24 cellular contexts compared by ENCODE assay signal in genomic region chr18:39491408-39491807, GRCh38.
DNase-seq lines count a peak whose midpoint lies in the region; ATAC-seq, FAIRE-seq and TF ChIP-seq lines count a peak whose summit lies in the region.
"Had no signal": no experiment of that assay in that cellular context is flagged by ENCODE, and none has a peak within 500 bp of the region (broad histone marks: within the 10 kb centered on the region; RNA-seq: fewer than 3 reads in every experiment).

No MANE protein-coding gene starts in this region.

- H3K27ac ChIP-seq in body of pancreas: no peak overlapping the region
- H3K27ac ChIP-seq: 22Rv1, BLaER1, C4-2B had no signal

- H3K27me3 Mint-ChIP-seq in progenitor cell of endocrine pancreas: no peaks in the 10 kb centered on the region
- H3K27me3 Mint-ChIP-seq in stimulated activated naive CD8-positive, alpha-beta T cell treated with anti-CD3 and anti-CD28 coated beads, Interleukin-15, amount 100 ng/mL, for 72 hours: no peaks in the 10 kb centered on the region
- H3K27me3 Mint-ChIP-seq in stimulated activated naive B cell treated with anti-CD40 and anti-IgM and Interleukin-4, amounts not matched to agents 10 μg/mL and 1 μg/mL and 100 μg/mL, for 72 hours: no peaks in the 10 kb centered on the region
- H3K27me3 Mint-ChIP-seq: B cell; CD4-positive, CD25-positive, alpha-beta regulatory T cell had no signal

- FAIRE-seq in D721Med (lab: Jason Lieb, UNC): peak; percentile 88
- FAIRE-seq: A204.1, GM12878, GM18507 had no signal

- peaks cover 48% of the 10 kb centered on the region for H3K4me1 Mint-ChIP-seq in progenitor cell of endocrine pancreas (ENCODE audit: low read depth)
- no peaks in the 10 kb centered on the region for H3K4me1 Mint-ChIP-seq in stimulated activated naive CD8-positive, alpha-beta T cell treated with anti-CD3 and anti-CD28 coated beads, Interleukin-15, amount 100 ng/mL, for 72 hours
- H3K4me1 Mint-ChIP-seq in stimulated activated naive B cell treated with anti-CD40 and anti-IgM and Interleukin-4, amounts not matched to agents 10 μg/mL and 1 μg/mL and 100 μg/mL, for 72 hours: no peaks in the 10 kb centered on the region
- H3K4me1 Mint-ChIP-seq: B cell; CD4-positive, CD25-positive, alpha-beta regulatory T cell had no signal

- TF ChIP-seq CTCF in D721Med (IDR thresholded peaks at IDR 0.05; ENCODE audit: insufficient read depth, missing control alignments) (no peak), fibroblast of pulmonary artery (IDR thresholded peaks at IDR 0.05; ENCODE audit: low read length, missing control alignments) (no peak), progenitor cell of endocrine pancreas (IDR thresholded peaks at IDR 0.05; ENCODE audit: unreplicated experiment) (no peak), body of pancreas (IDR thresholded peaks at IDR 0.05) (no peak)

- no peak overlapping the region for H3K4me3 Mint-ChIP-seq in progenitor cell of endocrine pancreas (ENCODE audit: low read depth)
- H3K4me3 Mint-ChIP-seq in stimulated activated naive CD8-positive, alpha-beta T cell treated with anti-CD3 and anti-CD28 coated beads, Interleukin-15, amount 100 ng/mL, for 72 hours: no peak overlapping the region
- no peak overlapping the region for H3K4me3 Mint-ChIP-seq in stimulated activated naive B cell treated with anti-CD40 and anti-IgM and Interleukin-4, amounts not matched to agents 10 μg/mL and 1 μg/mL and 100 μg/mL, for 72 hours
- H3K4me3 Mint-ChIP-seq: B cell; CD4-positive, CD25-positive, alpha-beta regulatory T cell; CD8-positive, alpha-beta T cell; GM23338; H9 had no signal

- H3K9me3 ChIP-seq in body of pancreas: no peaks in the 10 kb centered on the region
- H3K9me3 ChIP-seq: BLaER1, Caco-2 had no signal

- intact Hi-C loops in body of pancreas (cut with DNase I): no loop called here

- TF ChIP-seq POLR2A in body of pancreas (IDR thresholded peaks at IDR 0.05): no peak

- peaks cover 7% of the 10 kb centered on the region for H3K36me3 Mint-ChIP-seq in progenitor cell of endocrine pancreas (ENCODE audit: insufficient read depth)
- H3K36me3 Mint-ChIP-seq in stimulated activated naive B cell treated with anti-CD40 and anti-IgM and Interleukin-4, amounts not matched to agents 10 μg/mL and 1 μg/mL and 100 μg/mL, for 72 hours: no peaks in the 10 kb centered on the region
- H3K36me3 Mint-ChIP-seq: CD4-positive, CD25-positive, alpha-beta regulatory T cell; CD8-positive, alpha-beta T cell had no signal

- no peaks in the 10 kb centered on the region for H3K27me3 ChIP-seq in body of pancreas
- H3K27me3 ChIP-seq: BLaER1 had no signal

- no peak overlapping the region for H3K4me3 ChIP-seq in fibroblast of pulmonary artery (replicated peaks; ENCODE audit: low read depth, low read length)
- H3K4me3 ChIP-seq in body of pancreas: no peak overlapping the region
- H3K4me3 ChIP-seq: BLaER1, GM12878, GM23338 had no signal

- peaks cover 15% of the 10 kb centered on the region for H3K4me1 ChIP-seq in body of pancreas
- H3K4me1 ChIP-seq: BLaER1 had no signal

- H3K27ac Mint-ChIP-seq in progenitor cell of endocrine pancreas: peak overlapping the region; percentile 81
- H3K27ac Mint-ChIP-seq in stimulated activated naive CD8-positive, alpha-beta T cell treated with anti-CD3 and anti-CD28 coated beads, Interleukin-15, amount 100 ng/mL, for 72 hours: no peak overlapping the region
- H3K27ac Mint-ChIP-seq in stimulated activated naive B cell treated with anti-CD40 and anti-IgM and Interleukin-4, amounts not matched to agents 10 μg/mL and 1 μg/mL and 100 μg/mL, for 72 hours: no peak overlapping the region
- H3K27ac Mint-ChIP-seq: B cell; CD4-positive, CD25-positive, alpha-beta regulatory T cell; CD8-positive, alpha-beta T cell; GM23338; H9 had no signal

- H3K36me3 ChIP-seq in body of pancreas (replicated peaks in 1 of 2; ENCODE audit: insufficient read depth in 1 of 2, low read depth in 2 of 2): no peaks in the 10 kb centered on the region
- H3K36me3 ChIP-seq: BLaER1 had no signal

- peaks cover 14% of the 10 kb centered on the region for H3K9me3 Mint-ChIP-seq in progenitor cell of endocrine pancreas (ENCODE audit: low read depth)
- peaks cover 0 to 7% of the 10 kb centered on the region in 2 donors for H3K9me3 Mint-ChIP-seq in stimulated activated naive CD8-positive, alpha-beta T cell treated with anti-CD3 and anti-CD28 coated beads, Interleukin-15, amount 100 ng/mL, for 72 hours
- H3K9me3 Mint-ChIP-seq in stimulated activated naive B cell treated with anti-CD40 and anti-IgM and Interleukin-4, amounts not matched to agents 10 μg/mL and 1 μg/mL and 100 μg/mL, for 72 hours: peaks cover 4 to 6% of the 10 kb centered on the region in 2 donors

- no peak for ATAC-seq in body of pancreas
- no peak for ATAC-seq in stimulated activated naive CD8-positive, alpha-beta T cell treated with anti-CD3 and anti-CD28 coated beads, Interleukin-15, amount 100 ng/mL, for 72 hours
- no peak for ATAC-seq in stimulated activated naive B cell treated with anti-CD40 and anti-IgM and Interleukin-4, amounts not matched to agents 10 μg/mL and 1 μg/mL and 100 μg/mL, for 72 hours (replicated peaks)
- ATAC-seq: CD8-positive, alpha-beta T cell; GM12878; GM23338; HCT116 had no signal

- 81 to 86% methylated on average over 2 of the region's 2 CpGs for WGBS in body of pancreas, 2 donors

- DNase-seq in D721Med (ENCODE audit: insufficient read length, low spot score): no peak
- peak; percentile 1 for DNase-seq in RPMI7951 (ENCODE audit: low read depth)
- peak; percentile 48 for DNase-seq in fibroblast of pulmonary artery (ENCODE audit: low read depth)
- no peak for DNase-seq in progenitor cell of endocrine pancreas (ENCODE audit: low spot score, unreplicated experiment)
- DNase-seq in body of pancreas: no peak
- DNase-seq in stimulated activated naive CD8-positive, alpha-beta T cell treated with anti-CD3 and anti-CD28 coated beads, Interleukin-15, amount 100 ng/mL, for 72 hours: no peak
- no peak for DNase-seq in stimulated activated naive B cell treated with anti-CD40 and anti-IgM and Interleukin-4, amounts not matched to agents 10 μg/mL and 1 μg/mL and 100 μg/mL, for 72 hours
- DNase-seq: Caco-2; CD4-positive, CD25-positive, alpha-beta regulatory T cell; CD8-positive, alpha-beta T cell; DMS 273 treated with DMSO at 0.1 percent for 48 hours; DMS79; EL; GDM1; H9 had no signal

Comparison
In these comparisons a context has a peak if more than half of its experiments do, and no peak if none do; other contexts are left out.
1. DNase-seq: peak in RPMI7951 (single experiment) and fibroblast of pulmonary artery (single experiment); none in D721Med (single experiment), progenitor cell of endocrine pancreas (single experiment), body of pancreas (0 of 4), stimulated activated naive CD8-positive, alpha-beta T cell treated with anti-CD3 and anti-CD28 coated beads, Interleukin-15, amount 100 ng/mL, for 72 hours (0 of 2) and stimulated activated naive B cell treated with anti-CD40 and anti-IgM and Interleukin-4, amounts not matched to agents 10 μg/mL and 1 μg/mL and 100 μg/mL, for 72 hours (single experiment).